Comparison of ENCODE assay signal across 16 cellular contexts in the genomic region with DNA sequence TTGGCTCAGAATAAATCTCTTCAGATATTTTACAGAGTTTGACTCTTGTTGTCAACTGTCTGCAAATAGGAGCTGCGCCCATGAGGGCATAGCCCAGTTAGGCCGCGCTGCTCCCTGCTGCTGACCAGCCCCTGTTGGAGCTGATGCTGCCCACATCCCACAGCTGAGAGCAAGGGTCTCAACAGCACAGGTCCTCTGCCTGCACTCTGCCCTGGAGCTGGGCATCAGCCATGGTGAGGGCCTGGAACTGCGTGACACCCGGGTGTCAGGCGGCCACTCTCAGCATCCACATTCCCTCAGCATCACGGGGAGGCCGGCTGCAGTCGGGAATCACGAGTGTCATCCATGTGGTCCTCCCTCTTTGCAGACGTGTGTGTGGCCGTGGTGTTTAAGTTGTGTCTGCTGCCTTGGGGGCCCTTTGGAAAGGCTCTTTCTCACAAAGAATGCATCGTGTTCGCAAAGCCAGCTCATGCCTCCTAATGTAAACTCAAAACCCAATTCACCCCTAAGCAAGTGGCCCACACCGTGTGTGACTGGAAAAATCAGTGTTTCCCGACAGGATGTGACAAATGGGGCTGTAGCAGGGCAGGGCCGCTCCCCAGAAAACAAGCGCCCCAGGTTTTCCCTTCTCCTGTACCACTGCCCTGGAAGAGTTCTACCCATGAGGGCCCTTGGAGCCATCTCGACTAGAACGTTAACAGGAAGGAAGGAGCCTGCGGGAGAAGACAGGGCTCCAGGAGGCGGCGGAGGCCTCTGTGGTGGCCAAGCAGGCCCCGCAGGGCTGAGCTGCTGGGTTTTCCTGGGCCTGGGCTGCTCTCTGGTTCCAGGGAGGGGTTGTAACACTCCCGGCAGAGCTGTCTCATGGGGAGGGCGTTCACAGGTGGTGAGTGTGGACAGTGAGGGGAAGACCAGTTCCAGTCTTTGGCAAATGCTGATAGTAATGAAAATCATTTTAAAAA. TPM values are rescaled to one million over a fixed set of nuclear protein-coding genes. Genes with fewer than 3 reads are reported as not detected.
DNase-seq lines count a peak whose midpoint lies in the region; ATAC-seq and TF ChIP-seq lines count a peak whose summit lies in the region.
"Had no signal": no experiment of that assay in that cellular context is flagged by ENCODE, and none has a peak within 500 bp of the region (broad histone marks: within the 10 kb centered on the region; RNA-seq: fewer than 3 reads in every experiment).

No MANE protein-coding gene starts in this region.

- H3K9me3 Mint-ChIP-seq in endodermal cell = peaks cover 3% of the 10 kb centered on the region
- no peaks in the 10 kb centered on the region for H3K9me3 Mint-ChIP-seq in activated T-cell treated with anti-CD3 and anti-CD28 coated beads, Interleukin-2, amount 50 U/mL, for 24 hours
- H3K9me3 Mint-ChIP-seq: activated naive CD8-positive, alpha-beta T cell treated with anti-CD3 and anti-CD28 coated beads for 36 hours had no signal

- H3K79me2 ChIP-seq in mesendoderm (ENCODE audit: control insufficient read depth, insufficient read depth, low read length) = peaks cover 18% of the 10 kb centered on the region

- peak overlapping the region; percentile 33 for H3K18ac ChIP-seq in mesendoderm (ENCODE audit: low read length)

- no peak overlapping the region for H2BK120ac ChIP-seq in mesendoderm (ENCODE audit: low read depth, low read length)

- H2BK15ac ChIP-seq in mesendoderm (replicated peaks; ENCODE audit: low read depth) = no peak overlapping the region

- DNase-seq in endodermal cell (no peak), mesendoderm (no peak), islet precursor cell (no peak)
- DNase-seq in activated T-cell treated with anti-CD3 and anti-CD28 coated beads, Interleukin-2, amount 50 U/mL, for 24 hours = no peak
- no peak for DNase-seq in activated CD4-positive, CD25-positive, alpha-beta regulatory T cell (lab: John Stamatoyannopoulos, UW)
- DNase-seq: activated naive CD8-positive, alpha-beta T cell treated with anti-CD3 and anti-CD28 coated beads for 36 hours; central memory CD4-positive, alpha-beta T cell; DMS79 treated with DMSO at 0.1 percent for 48 hours; NCI-H1417; stimulated activated CD4-positive, alpha-beta T cell treated with anti-CD3 and anti-CD28 coated beads, Interleukin-12 subunit alpha, Interleukin-12 subunit beta, amount 100 ng/mL, for 4 hours; SW 1271 had no signal

- H3K4me2 ChIP-seq in mesendoderm (ENCODE audit: low read length) = no peak overlapping the region

- no peak overlapping the region for H2AK5ac ChIP-seq in mesendoderm (ENCODE audit: low read length)

- H3K27me3 Mint-ChIP-seq in endodermal cell (ENCODE audit: insufficient read depth) = no peaks in the 10 kb centered on the region
- H3K27me3 Mint-ChIP-seq in activated T-cell treated with anti-CD3 and anti-CD28 coated beads, Interleukin-2, amount 50 U/mL, for 24 hours = no peaks in the 10 kb centered on the region
- H3K27me3 Mint-ChIP-seq: activated naive CD8-positive, alpha-beta T cell treated with anti-CD3 and anti-CD28 coated beads for 36 hours had no signal

- no peaks in the 10 kb centered on the region for H3K36me3 ChIP-seq in HEK293 (ENCODE audit: control insufficient read depth in 2 of 2, insufficient read depth in 1 of 2, low read length in 2 of 2)
- H3K36me3 ChIP-seq in endodermal cell (ENCODE audit: control insufficient read depth, insufficient read depth, low read length) = no peaks in the 10 kb centered on the region
- no peaks in the 10 kb centered on the region for H3K36me3 ChIP-seq in mesendoderm (ENCODE audit: control insufficient read depth, insufficient read depth, low read length)
- no peaks in the 10 kb centered on the region for H3K36me3 ChIP-seq in stomach smooth muscle (ENCODE audit: control insufficient read depth in 2 of 2, insufficient read depth in 2 of 2, low read length in 2 of 2)
- H3K36me3 ChIP-seq: tibial artery had no signal

- H3K4me1 Mint-ChIP-seq in endodermal cell = peaks cover 64% of the 10 kb centered on the region
- peaks cover 40% of the 10 kb centered on the region for H3K4me1 Mint-ChIP-seq in activated T-cell treated with anti-CD3 and anti-CD28 coated beads, Interleukin-2, amount 50 U/mL, for 24 hours (ENCODE audit: low read depth)

- TF ChIP-seq CTCF in HEK293 (tag by site-specific recombination; IDR thresholded peaks at IDR 0.05) = no peak
- TF ChIP-seq CTCF in endodermal cell (conservative IDR thresholded peaks at IDR 0.05) = no peak

- H3K56ac ChIP-seq in mesendoderm (ENCODE audit: low read length) = peak overlapping the region; percentile 73

- H2BK5ac ChIP-seq in mesendoderm (ENCODE audit: low read length) = peak overlapping the region; percentile 20

- H3K27me3 ChIP-seq in endodermal cell (ENCODE audit: control insufficient read depth, insufficient read depth, low read length, poor library complexity, severe bottlenecking) = no peaks in the 10 kb centered on the region
- no peaks in the 10 kb centered on the region for H3K27me3 ChIP-seq in mesendoderm (ENCODE audit: insufficient read depth, low read length, poor library complexity)
- H3K27me3 ChIP-seq in stomach smooth muscle (ENCODE audit: control insufficient read depth in 1 of 2, insufficient read depth in 2 of 2, low read length in 2 of 2) = no peaks in the 10 kb centered on the region
- H3K27me3 ChIP-seq: neutrophil, tibial artery had no signal

- H3K9me3 ChIP-seq in HEK293 (ENCODE audit: control insufficient read depth, insufficient read depth, low read depth, low read length) (no peaks in the 10 kb centered on the region), endodermal cell (ENCODE audit: control insufficient read depth, low read length) (no peaks in the 10 kb centered on the region), stomach smooth muscle (ENCODE audit: control insufficient read depth in 2 of 2, low read length in 2 of 2) (peaks cover 0 to 7% of the 10 kb centered on the region in 2 donors)
- H3K9me3 ChIP-seq: neutrophil had no signal

- H3K4me3 Mint-ChIP-seq in endodermal cell = no peak overlapping the region
- H3K4me3 Mint-ChIP-seq in activated T-cell treated with anti-CD3 and anti-CD28 coated beads, Interleukin-2, amount 50 U/mL, for 24 hours = no peak overlapping the region
- H3K4me3 Mint-ChIP-seq: activated naive CD8-positive, alpha-beta T cell treated with anti-CD3 and anti-CD28 coated beads for 36 hours had no signal

- 90 to 91% methylated on average over 13 to 26 of the region's 26 CpGs for WGBS in endodermal cell (ENCODE audit: insufficient coverage in 1 of 2, insufficient read length in 1 of 2), 2 experiments
- WGBS in mesendoderm (ENCODE audit: extremely low coverage, insufficient coverage, low lambda C conversion rate) = no CpG with 5 or more reads among the region's 26 CpGs

- peaks cover 18% of the 10 kb centered on the region for H3K36me3 Mint-ChIP-seq in endodermal cell (ENCODE audit: low read depth)
- peaks cover 7% of the 10 kb centered on the region for H3K36me3 Mint-ChIP-seq in activated T-cell treated with anti-CD3 and anti-CD28 coated beads, Interleukin-2, amount 50 U/mL, for 24 hours (ENCODE audit: low read depth)

- H3K23ac ChIP-seq in mesendoderm (ENCODE audit: low read length) = no peak overlapping the region

- H3K9ac ChIP-seq in endodermal cell (ENCODE audit: extremely low read depth, low read length, poor library complexity, severe bottlenecking) (no peak overlapping the region), mesendoderm (ENCODE audit: low read length) (no peak overlapping the region), stomach smooth muscle (ENCODE audit: low read length in 2 of 2) (no peak overlapping the region)

- no peak overlapping the region for H4K5ac ChIP-seq in mesendoderm (ENCODE audit: low read length)

- POLR2A ChIA-PET in HEK293 (lab: Yijun Ruan, JAX) = interaction anchor here (1.0 kb wide), 1 partner anchor 18 kb away, joined by 3 read pairs; no protein-coding TSS in a partner anchor

- 0 out of 2 replicates have a peak, but pooled peaks cover 2% of the 10 kb centered on the region for H3K4me1 ChIP-seq in HEK293 (ENCODE audit: control insufficient read depth, insufficient read depth, low read length)
- H3K4me1 ChIP-seq in endodermal cell (ENCODE audit: control insufficient read depth, insufficient read depth, low read length) = peaks cover 28% of the 10 kb centered on the region
- H3K4me1 ChIP-seq in mesendoderm (ENCODE audit: control insufficient read depth, low read depth, low read length) = peaks cover 17% of the 10 kb centered on the region
- peaks cover 30% of the 10 kb centered on the region for H3K4me1 ChIP-seq in stomach smooth muscle (ENCODE audit: control insufficient read depth, insufficient read depth, low read length)

- H3K4ac ChIP-seq in mesendoderm (ENCODE audit: low read depth, low read length) = no peak overlapping the region

- ATAC-seq in HG02973 (IDR thresholded peaks at IDR 0.05; ENCODE audit: unreplicated experiment) = no peak

- H3K27ac Mint-ChIP-seq in endodermal cell = peak overlapping the region; percentile 67
- H3K27ac Mint-ChIP-seq in activated T-cell treated with anti-CD3 and anti-CD28 coated beads, Interleukin-2, amount 50 U/mL, for 24 hours = no peak overlapping the region
- H3K27ac Mint-ChIP-seq: activated naive CD8-positive, alpha-beta T cell treated with anti-CD3 and anti-CD28 coated beads for 36 hours had no signal

- H3K27ac ChIP-seq in HEK293 (ENCODE audit: extremely low read depth, low read depth, low read length) (no peak overlapping the region), endodermal cell (ENCODE audit: low read depth, low read length) (no peak overlapping the region), mesendoderm (ENCODE audit: low read depth, low read length) (peak overlapping the region; percentile 13), stomach smooth muscle (ENCODE audit: low read length) (peak overlapping the region; percentile 46)
- H3K27ac ChIP-seq: neutrophil had no signal

- peaks cover 18% of the 10 kb centered on the region for H3K79me1 ChIP-seq in mesendoderm (ENCODE audit: low read length)

- no peak overlapping the region for H4K8ac ChIP-seq in mesendoderm (ENCODE audit: low read depth, low read length)

- H3K4me3 ChIP-seq in HEK293 (ENCODE audit: low read depth, low read length) (no peak overlapping the region), endodermal cell (ENCODE audit: low read length) (no peak overlapping the region), mesendoderm (ENCODE audit: low read length) (no peak overlapping the region), stomach smooth muscle (ENCODE audit: low read length in 2 of 2) (no peak overlapping the region)
- H3K4me3 ChIP-seq: tibial artery had no signal

- CTCF ChIA-PET in HEK293 (lab: Yijun Ruan, JAX) = interaction anchor here (0.7 to 1.0 kb wide), 2 partner anchors 14 to 370 kb away, joined by 3 read pairs; no protein-coding TSS in a partner anchor

TF ChIP-seq in HEK293, 187 proteins besides CTCF, POLR2A, EP300 and RAD21:
- TF ChIP-seq ZIC2 (tag by site-specific recombination; IDR thresholded peaks at IDR 0.05) = peak; percentile 43
- no peak for TF ChIP-seq ZNF202 (tag by site-specific recombination; IDR thresholded peaks at IDR 0.05; ENCODE audit: borderline replicate concordance)
- TF ChIP-seq GLIS1 (tag by site-specific recombination; IDR thresholded peaks at IDR 0.05) = peak; percentile 40
- no peak for TF ChIP-seq ZNF426 (tag by site-specific recombination; IDR thresholded peaks at IDR 0.05)

RNA-seq across cellular contexts. Expression of a gene that starts 20.3 kb away (rescaled TPM):
- 100 to 1,000 TPM; 122 to 140 TPM for total RNA-seq in endodermal cell
- 32.6 TPM for polyA plus RNA-seq in endodermal cell (2013, experiment 1 of 2)
- polyA plus RNA-seq in endodermal cell (2013, experiment 2 of 2) = 30.0 TPM
- polyA plus RNA-seq in mesendoderm (2013, experiment 1 of 2) = 12.6 TPM
- polyA plus RNA-seq in mesendoderm (2013, experiment 2 of 2) = 12.0 TPM

Comparison
In these comparisons a context has a peak if more than half of its experiments do, and no peak if none do; other contexts are left out.
1. H3K27ac ChIP-seq: peak in mesendoderm (single experiment) and stomach smooth muscle (single experiment); none in HEK293 (single experiment) and endodermal cell (single experiment).